ENCODE assay signal across 26 cellular contexts in the genomic region with DNA sequence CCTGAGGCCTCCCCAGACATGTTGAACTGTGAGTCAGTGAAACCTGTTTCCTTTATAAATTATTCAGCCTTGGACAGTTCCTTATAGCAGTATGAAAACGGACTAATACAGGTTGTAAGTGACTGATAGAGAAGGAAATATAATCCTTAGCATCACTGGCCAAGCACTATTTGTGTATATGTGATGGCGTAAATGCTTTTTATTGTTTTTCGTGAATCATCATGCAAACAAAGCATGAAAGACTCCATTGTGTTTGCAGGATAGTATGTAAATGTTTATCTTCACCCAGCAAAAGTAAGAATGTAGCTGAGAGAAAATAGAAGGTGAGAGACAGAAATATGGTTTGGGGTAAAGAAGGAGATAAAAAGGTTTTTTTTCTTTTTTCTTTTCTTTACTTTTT.
"Had no signal": no experiment of that assay in that cellular context is flagged by ENCODE, and none has a peak within 500 bp of the region (broad histone marks: within the 10 kb centered on the region; RNA-seq: fewer than 3 reads in every experiment).

No MANE protein-coding gene starts in this region.

- DNase-seq: activated CD4-positive, alpha-beta T cell treated with anti-CD3 and anti-CD28 coated beads, Interleukin-2, amount 50 U/mL, for 1 hour; activated CD4-positive, CD25-positive, alpha-beta regulatory T cell treated with anti-CD3 and anti-CD28 coated beads, Interleukin-2, amount 50 U/mL, for 72 hours; activated CD8-positive, alpha-beta T cell treated with anti-CD3 and anti-CD28 coated beads, Interleukin-2, amount 10 ng/mL, durations not matched to agents 7 days and 5 days; activated gamma-delta T cell treated with Interleukin-2 at 50 U/mL for 16 hours; aorta; caudate nucleus; effector CD4-positive, alpha-beta T cell; foreskin melanocyte; immature natural killer cell; left lung; naive thymus-derived CD4-positive, alpha-beta T cell; posterior cingulate gyrus; sigmoid colon; stimulated activated CD4-positive, alpha-beta T cell treated with anti-CD3 and anti-CD28 coated beads, Interleukin-15, amount 100 ng/mL, for 24 hours; testis; trophoblast cell; uterus had no signal

- H3K4me3 ChIP-seq: hepatocyte, left lung, lung, neural progenitor cell, sigmoid colon, smooth muscle cell, testis, uterus had no signal

- H3K27ac Mint-ChIP-seq: activated CD8-positive, alpha-beta T cell treated with anti-CD3 and anti-CD28 coated beads, Interleukin-2, amount 10 ng/mL, durations not matched to agents 7 days and 5 days; activated naive CD4-positive, alpha-beta T cell treated with anti-CD3 and anti-CD28 coated beads, Interleukin-2, amount 50 U/mL, for 24 hours; activated T-helper 1 cell treated with anti-CD3 and anti-CD28 coated beads, Interleukin-12 subunit alpha, Interleukin-12 subunit beta, Interleukin-2, Interleukin-4 antibody, amounts not matched to agents 30 ng/mL and 10 ng/mL and 1 ng/mL, durations not matched to agents 14 hours and 24 hours and 36 hours; brain; dendritic cell treated with granulocyte-macrophage colony-stimulating factor and Interleukin-4, amounts not matched to agents 40 ng/mL and 50 ng/mL, for 4 days; immature natural killer cell; naive thymus-derived CD4-positive, alpha-beta T cell; neural progenitor cell; stimulated activated memory B cell treated with anti-CD40 and anti-IgM and Interleukin-4, amounts not matched to agents 10 μg/mL and 1 μg/mL and 100 μg/mL, for 72 hours had no signal

- H3K36me3 ChIP-seq: left lung, neural progenitor cell, sigmoid colon, uterus had no signal

- H3K27ac ChIP-seq: hepatocyte, left lung, neural progenitor cell, sigmoid colon, testis, uterus had no signal

- H3K9me3 ChIP-seq: left lung, sigmoid colon, testis, uterus had no signal

- H3K27me3 ChIP-seq: hepatocyte, left lung, neural progenitor cell, sigmoid colon, testis, uterus had no signal

- H3K9me3 Mint-ChIP-seq: activated naive CD4-positive, alpha-beta T cell treated with anti-CD3 and anti-CD28 coated beads, Interleukin-2, amount 50 U/mL, for 24 hours; activated T-helper 1 cell treated with anti-CD3 and anti-CD28 coated beads, Interleukin-12 subunit alpha, Interleukin-12 subunit beta, Interleukin-2, Interleukin-4 antibody, amounts not matched to agents 30 ng/mL and 10 ng/mL and 1 ng/mL, durations not matched to agents 14 hours and 24 hours and 36 hours; dendritic cell treated with granulocyte-macrophage colony-stimulating factor and Interleukin-4, amounts not matched to agents 40 ng/mL and 50 ng/mL, for 4 days; immature natural killer cell; naive thymus-derived CD4-positive, alpha-beta T cell; neural progenitor cell; stimulated activated memory B cell treated with anti-CD40 and anti-IgM and Interleukin-4, amounts not matched to agents 10 μg/mL and 1 μg/mL and 100 μg/mL, for 72 hours had no signal

- ATAC-seq: activated CD8-positive, alpha-beta T cell treated with anti-CD3 and anti-CD28 coated beads, Interleukin-2, amount 10 ng/mL, durations not matched to agents 7 days and 5 days; left lung; naive thymus-derived CD4-positive, alpha-beta T cell; stimulated activated memory B cell treated with anti-CD40 and anti-IgM and Interleukin-4, amounts not matched to agents 10 μg/mL and 1 μg/mL and 100 μg/mL, for 72 hours had no signal

- H3K4me1 ChIP-seq: left lung, neural progenitor cell, sigmoid colon, uterus had no signal

- H3K4me3 Mint-ChIP-seq: activated CD8-positive, alpha-beta T cell treated with anti-CD3 and anti-CD28 coated beads, Interleukin-2, amount 10 ng/mL, durations not matched to agents 7 days and 5 days; activated naive CD4-positive, alpha-beta T cell treated with anti-CD3 and anti-CD28 coated beads, Interleukin-2, amount 50 U/mL, for 24 hours; activated T-helper 1 cell treated with anti-CD3 and anti-CD28 coated beads, Interleukin-12 subunit alpha, Interleukin-12 subunit beta, Interleukin-2, Interleukin-4 antibody, amounts not matched to agents 30 ng/mL and 10 ng/mL and 1 ng/mL, durations not matched to agents 14 hours and 24 hours and 36 hours; brain; dendritic cell treated with granulocyte-macrophage colony-stimulating factor and Interleukin-4, amounts not matched to agents 40 ng/mL and 50 ng/mL, for 4 days; immature natural killer cell; naive thymus-derived CD4-positive, alpha-beta T cell; neural progenitor cell; stimulated activated memory B cell treated with anti-CD40 and anti-IgM and Interleukin-4, amounts not matched to agents 10 μg/mL and 1 μg/mL and 100 μg/mL, for 72 hours had no signal

- H3K27me3 Mint-ChIP-seq: activated naive CD4-positive, alpha-beta T cell treated with anti-CD3 and anti-CD28 coated beads, Interleukin-2, amount 50 U/mL, for 24 hours; brain; dendritic cell treated with granulocyte-macrophage colony-stimulating factor and Interleukin-4, amounts not matched to agents 40 ng/mL and 50 ng/mL, for 4 days; naive thymus-derived CD4-positive, alpha-beta T cell; stimulated activated memory B cell treated with anti-CD40 and anti-IgM and Interleukin-4, amounts not matched to agents 10 μg/mL and 1 μg/mL and 100 μg/mL, for 72 hours had no signal

- H3K4me1 Mint-ChIP-seq: neural progenitor cell; stimulated activated memory B cell treated with anti-CD40 and anti-IgM and Interleukin-4, amounts not matched to agents 10 μg/mL and 1 μg/mL and 100 μg/mL, for 72 hours had no signal
